Comparison of ENCODE assay signal across 8 cellular contexts in genomic region chr9:130009546-130009945, GRCh38. TPM values are rescaled to one million over a fixed set of nuclear protein-coding genes. Genes with fewer than 3 reads are reported as not detected.
DNase-seq lines count a peak whose midpoint lies in the region; ATAC-seq and TF ChIP-seq lines count a peak whose summit lies in the region.
"Not testable (repeated sequence)": the region's sequence is repeated elsewhere in the genome, so short reads cannot be mapped to it uniquely, and the experiment has no call there.

No MANE protein-coding gene starts in this region.

- not testable (repeated sequence) for H3K9me3 ChIP-seq in CD4-positive, CD25-positive, alpha-beta regulatory T cell (ENCODE audit: control insufficient read depth in 2 of 2, low read length in 2 of 2); MM.1S (replicated peaks; ENCODE audit: insufficient read depth, low read length); esophagus muscularis mucosa; thyroid gland

- H4K20me1 ChIP-seq in MM.1S (ENCODE audit: insufficient read depth, low read length), result not testable (repeated sequence)

- TF ChIP-seq POLR2A in esophagus muscularis mucosa (IDR thresholded peaks at IDR 0.05; ENCODE audit: low read depth); thyroid gland (IDR thresholded peaks at IDR 0.05): not testable (repeated sequence)

- peak overlapping the region; percentile 62; the same call in 1 of the 2 replicates for H3K9ac ChIP-seq in MM.1S (ENCODE audit: low read length)

- H3K27ac ChIP-seq in CD4-positive, CD25-positive, alpha-beta regulatory T cell (ENCODE audit: insufficient read depth, low read length, poor library complexity, severe bottlenecking), result peak overlapping the region; percentile 97
- H3K27ac ChIP-seq in MM.1S (ENCODE audit: low read length), result peak overlapping the region; percentile 93; the same call in 1 of the 2 replicates
- peak overlapping the region; percentile 69 to 76 (median 72) for H3K27ac ChIP-seq in esophagus muscularis mucosa (replicated peaks in 1 of 4)
- H3K27ac ChIP-seq in thyroid gland, result peak overlapping the region in 2 of 3 donors; percentile 54 to 64

- not testable (repeated sequence) for ATAC-seq in CD4-positive, CD25-positive, alpha-beta regulatory T cell (ENCODE audit: low read depth in 2 of 2); activated CD4-positive, alpha-beta T cell treated with anti-CD3 and anti-CD28 coated beads for 36 hours; natural killer cell treated with Interleukin-12 subunit alpha and Interleukin-12 subunit beta and Interleukin-15 and Interleukin-18, amount 100 ng/mL, for 72 hours

- TF ChIP-seq EP300 in esophagus muscularis mucosa (IDR thresholded peaks at IDR 0.05), result not testable (repeated sequence)

- H3K36me3 ChIP-seq in CD4-positive, CD25-positive, alpha-beta regulatory T cell (ENCODE audit: control insufficient read depth, insufficient read depth, low read length); MM.1S (replicated peaks; ENCODE audit: insufficient read depth, low read length); esophagus muscularis mucosa; thyroid gland: not testable (repeated sequence)

- TF ChIP-seq CTCF in MM.1S (IDR thresholded peaks at IDR 0.05; ENCODE audit: low read length); esophagus muscularis mucosa (IDR thresholded peaks at IDR 0.05); thyroid gland (IDR thresholded peaks at IDR 0.05): not testable (repeated sequence)

- H3K4me1 ChIP-seq in CD4-positive, CD25-positive, alpha-beta regulatory T cell (ENCODE audit: control insufficient read depth, insufficient read depth, low read length, poor library complexity, severe bottlenecking), result peaks cover 77% of the 10 kb centered on the region
- not testable (repeated sequence) for H3K4me1 ChIP-seq in MM.1S (ENCODE audit: low read length)
- H3K4me1 ChIP-seq in esophagus muscularis mucosa (peaks cover 0 to 84% (median 71%) of the 10 kb centered on the region in 4 donors), thyroid gland (peaks cover 9 to 42% of the 10 kb centered on the region in 2 donors)

- DNase-seq in CD4-positive, CD25-positive, alpha-beta regulatory T cell; MM.1S; esophagus muscularis mucosa (ENCODE audit: extremely low spot score); natural killer cell treated with Interleukin-12 subunit alpha and Interleukin-12 subunit beta and Interleukin-15 and Interleukin-18, amount 100 ng/mL, for 72 hours (ENCODE audit: low spot score); thyroid gland: not testable (repeated sequence)
- DNase-seq in activated CD4-positive, alpha-beta T cell treated with anti-CD3 and anti-CD28 coated beads for 36 hours, result peak; percentile 7
- peak; percentile 22 for DNase-seq in activated T-cell treated with anti-CD3 and anti-CD28 coated beads, Interleukin-2, amount 50 U/mL, for 1 hour

- peak overlapping the region; percentile 67 for H3K4me3 ChIP-seq in CD4-positive, CD25-positive, alpha-beta regulatory T cell (ENCODE audit: low read depth, low read length)
- H3K4me3 ChIP-seq in MM.1S (ENCODE audit: low read length); esophagus muscularis mucosa; thyroid gland (replicated peaks in 1 of 3): not testable (repeated sequence)

- peaks cover 51 to 89% (median 68%) of the 10 kb centered on the region in 4 donors for H3K4me1 Mint-ChIP-seq in CD4-positive, CD25-positive, alpha-beta regulatory T cell
- H3K4me1 Mint-ChIP-seq in activated CD4-positive, alpha-beta T cell treated with anti-CD3 and anti-CD28 coated beads for 36 hours, result peaks cover 84% of the 10 kb centered on the region
- H3K4me1 Mint-ChIP-seq in activated naive CD4-positive, alpha-beta T cell treated with anti-CD3 and anti-CD28 coated beads, Interleukin-2, amount 50 U/mL, for 24 hours, result peaks cover 83% of the 10 kb centered on the region
- H3K4me1 Mint-ChIP-seq in natural killer cell treated with Interleukin-12 subunit alpha and Interleukin-12 subunit beta and Interleukin-15 and Interleukin-18, amount 100 ng/mL, for 72 hours (ENCODE audit: low read depth in 2 of 2), result peaks cover 59 to 66% of the 10 kb centered on the region in 2 donors

- peak overlapping the region; percentile 54; the same call in 1 of the 2 replicates for H3K4me2 ChIP-seq in MM.1S (ENCODE audit: low read depth, low read length)

- H3K79me2 ChIP-seq in MM.1S (ENCODE audit: low read length), result peaks cover 22% of the 10 kb centered on the region

- peak overlapping the region; percentile 89 to 98 (median 94) for H3K27ac Mint-ChIP-seq in CD4-positive, CD25-positive, alpha-beta regulatory T cell
- peak overlapping the region; percentile 92 for H3K27ac Mint-ChIP-seq in activated CD4-positive, alpha-beta T cell treated with anti-CD3 and anti-CD28 coated beads for 36 hours
- H3K27ac Mint-ChIP-seq in activated naive CD4-positive, alpha-beta T cell treated with anti-CD3 and anti-CD28 coated beads, Interleukin-2, amount 50 U/mL, for 24 hours, result peak overlapping the region; percentile 99
- H3K27ac Mint-ChIP-seq in natural killer cell treated with Interleukin-12 subunit alpha and Interleukin-12 subunit beta and Interleukin-15 and Interleukin-18, amount 100 ng/mL, for 72 hours, result peak overlapping the region; percentile 71 to 78

- H3K4me3 Mint-ChIP-seq in CD4-positive, CD25-positive, alpha-beta regulatory T cell, result peak overlapping the region in 3 of 4 donors; percentile 36 to 82 (median 43)
- not testable (repeated sequence) for H3K4me3 Mint-ChIP-seq in activated CD4-positive, alpha-beta T cell treated with anti-CD3 and anti-CD28 coated beads for 36 hours; natural killer cell treated with Interleukin-12 subunit alpha and Interleukin-12 subunit beta and Interleukin-15 and Interleukin-18, amount 100 ng/mL, for 72 hours
- H3K4me3 Mint-ChIP-seq in activated naive CD4-positive, alpha-beta T cell treated with anti-CD3 and anti-CD28 coated beads, Interleukin-2, amount 50 U/mL, for 24 hours, result peak overlapping the region; percentile 26

- H3K36me3 Mint-ChIP-seq in CD4-positive, CD25-positive, alpha-beta regulatory T cell, result peaks cover 14% of the 10 kb centered on the region
- H3K36me3 Mint-ChIP-seq in activated CD4-positive, alpha-beta T cell treated with anti-CD3 and anti-CD28 coated beads for 36 hours (ENCODE audit: low read depth), result peaks cover 59% of the 10 kb centered on the region
- H3K36me3 Mint-ChIP-seq in activated naive CD4-positive, alpha-beta T cell treated with anti-CD3 and anti-CD28 coated beads, Interleukin-2, amount 50 U/mL, for 24 hours, result peaks cover 15% of the 10 kb centered on the region
- H3K36me3 Mint-ChIP-seq in natural killer cell treated with Interleukin-12 subunit alpha and Interleukin-12 subunit beta and Interleukin-15 and Interleukin-18, amount 100 ng/mL, for 72 hours, result not testable (repeated sequence)

- not testable (repeated sequence) for H2AFZ ChIP-seq in MM.1S (ENCODE audit: low read length)

- intact Hi-C loops in activated CD4-positive, alpha-beta T cell treated with anti-CD3 and anti-CD28 coated beads for 36 hours (cut with DNase I, micrococcal nuclease); esophagus muscularis mucosa (cut with DNase I); thyroid gland (cut with DNase I): not testable (repeated sequence)

- not testable (repeated sequence) for H3K27me3 Mint-ChIP-seq in CD4-positive, CD25-positive, alpha-beta regulatory T cell; activated CD4-positive, alpha-beta T cell treated with anti-CD3 and anti-CD28 coated beads for 36 hours; activated naive CD4-positive, alpha-beta T cell treated with anti-CD3 and anti-CD28 coated beads, Interleukin-2, amount 50 U/mL, for 24 hours; natural killer cell treated with Interleukin-12 subunit alpha and Interleukin-12 subunit beta and Interleukin-15 and Interleukin-18, amount 100 ng/mL, for 72 hours

- WGBS in esophagus muscularis mucosa, result 95% methylated on average over 10 of the region's 10 CpGs
- 96 to 97% methylated on average over 10 of the region's 10 CpGs for WGBS in thyroid gland, 2 donors

- not testable (repeated sequence) for H3K9me3 Mint-ChIP-seq in CD4-positive, CD25-positive, alpha-beta regulatory T cell; activated CD4-positive, alpha-beta T cell treated with anti-CD3 and anti-CD28 coated beads for 36 hours (ENCODE audit: low read depth); activated naive CD4-positive, alpha-beta T cell treated with anti-CD3 and anti-CD28 coated beads, Interleukin-2, amount 50 U/mL, for 24 hours; natural killer cell treated with Interleukin-12 subunit alpha and Interleukin-12 subunit beta and Interleukin-15 and Interleukin-18, amount 100 ng/mL, for 72 hours

- not testable (repeated sequence) for H3K27me3 ChIP-seq in CD4-positive, CD25-positive, alpha-beta regulatory T cell (ENCODE audit: control insufficient read depth, insufficient read depth, low read length); MM.1S (replicated peaks; ENCODE audit: insufficient read depth, low read length); esophagus muscularis mucosa; thyroid gland

- CTCF ChIA-PET in activated CD4-positive, alpha-beta T cell treated with anti-CD3 and anti-CD28 coated beads for 36 hours (lab: Charles Lee), result interaction anchor here (1.1 to 2.1 kb wide), 4 partner anchors 9 to 26 kb away, joined by 4 to 7 read pairs (median 6); no protein-coding TSS in a partner anchor

- not testable (repeated sequence) for H3K9me2 ChIP-seq in MM.1S (replicated peaks; ENCODE audit: insufficient read depth, low read length)

- H3F3A ChIP-seq in MM.1S (ENCODE audit: insufficient read depth, low read length), result peaks cover 11% of the 10 kb centered on the region

- POLR2A ChIA-PET in activated CD4-positive, alpha-beta T cell treated with anti-CD3 and anti-CD28 coated beads for 36 hours (lab: Charles Lee), result interaction anchor here (1.0 to 2.4 kb wide), 4 partner anchors 11 to 77 kb away, joined by 3 to 13 read pairs (median 6); no protein-coding TSS in a partner anchor

RNA-seq across cellular contexts. Expression of gene FNBP1, which starts 33.4 kb away (rescaled TPM):
- 253 TPM for total RNA-seq in CD4-positive, CD25-positive, alpha-beta regulatory T cell
- 100 to 1,000 TPM; 147 to 218 (median 188) TPM for polyA plus RNA-seq in CD4-positive, CD25-positive, alpha-beta regulatory T cell
- total RNA-seq in activated CD4-positive, alpha-beta T cell treated with anti-CD3 and anti-CD28 coated beads for 36 hours, result 100 to 1,000 TPM; 254 to 354 TPM
- total RNA-seq in esophagus muscularis mucosa, result 100 to 1,000 TPM; 177 to 317 (median 254) TPM
- 100 to 1,000 TPM; 124 to 141 TPM for total RNA-seq in natural killer cell treated with Interleukin-12 subunit alpha and Interleukin-12 subunit beta and Interleukin-15 and Interleukin-18, amount 100 ng/mL, for 72 hours
- total RNA-seq in thyroid gland, result 10 to 100 TPM; 55.8 to 78.5 (median 76.0) TPM

RNA-seq across cellular contexts. Expression of gene GPR107, which starts 44.2 kb away (rescaled TPM):
- 29.9 TPM for total RNA-seq in CD4-positive, CD25-positive, alpha-beta regulatory T cell
- 1 to 10 TPM; 2.8 to 4.5 (median 3.1) TPM for polyA plus RNA-seq in CD4-positive, CD25-positive, alpha-beta regulatory T cell
- 10 to 100 TPM; 17.7 to 19.7 TPM for total RNA-seq in activated CD4-positive, alpha-beta T cell treated with anti-CD3 and anti-CD28 coated beads for 36 hours
- total RNA-seq in esophagus muscularis mucosa (10 to 100 TPM; 19.9 to 34.7 (median 30.8) TPM), thyroid gland (10 to 100 TPM; 43.5 to 65.6 (median 58.7) TPM)
- 10 to 100 TPM; 32.6 to 32.8 TPM for total RNA-seq in natural killer cell treated with Interleukin-12 subunit alpha and Interleukin-12 subunit beta and Interleukin-15 and Interleukin-18, amount 100 ng/mL, for 72 hours
